ENCODE assay signal across 8 cellular contexts in genomic region chr1:74771913-74772515, GRCh38. TPM values are rescaled to one million over a fixed set of nuclear protein-coding genes. Genes with fewer than 3 reads are reported as not detected.
A peak's percentile ranks its signal among the peaks of the same experiment; 100 is the strongest.
DNase-seq lines count a peak whose midpoint lies in the region; ATAC-seq and TF ChIP-seq lines count a peak whose summit lies in the region.

No MANE protein-coding gene starts in this region.

- H3K27me3 ChIP-seq in stomach = peaks cover 0 to 9% (median 0%) of the 10 kb centered on the region in 3 donors

- H3K4me3 Mint-ChIP-seq in WTC11 = no peak overlapping the region

- H3K27ac Mint-ChIP-seq in WTC11 = no peak overlapping the region

- H3K9me3 Mint-ChIP-seq in WTC11 = no peaks in the 10 kb centered on the region

- in situ Hi-C loops in GM13977 (cut with MboI; ENCODE audit: low pct_unique_long_range_greater_than_20kb, low sequenced_read_pairs, unreplicated experiment) = loop anchor here (10.0 kb wide), 1 partner anchor 423 kb away; no protein-coding TSS in a partner anchor

- 26 to 29% (median 28%) methylated on average over 7 of the region's 7 CpGs for WGBS in stomach, 5 donors

- CTCF ChIA-PET in WTC11 (lab: Charles Lee) = interaction anchor here (0.5 to 1.2 kb wide), 26 partner anchors 9 to 842 kb away, joined by 3 to 8 read pairs (median 3); partner anchors contain the start of genes CRYZ, LHX8 and TYW3

- H3K36me3 Mint-ChIP-seq in WTC11 = no peaks in the 10 kb centered on the region

- DNase-seq in AG10803 (ENCODE audit: low read depth) (peak; percentile 48), GM13977 (ENCODE audit: low spot score) (no peak), NCI-H2081 (lab: John Stamatoyannopoulos, UW) (peak; percentile 46 to 75), WTC11 (ENCODE audit: low spot score) (no peak), iPS-NIHi11 (ENCODE audit: low spot score) (peak; percentile 37), stomach (no peak), HuH-7 (ENCODE audit: low spot score) (no peak)

- H3K27ac ChIP-seq in stomach = no peak overlapping the region

- peak; percentile 85 for TF ChIP-seq CTCF in AG10803 (conservative IDR thresholded peaks at IDR 0.05; ENCODE audit: low read length)
- peak; percentile 65 for TF ChIP-seq CTCF in GM13977 (IDR thresholded peaks at IDR 0.05; ENCODE audit: extremely low read depth, insufficient read depth, missing control alignments)
- peak; percentile 33; the same call in 1 of the 2 replicates for TF ChIP-seq CTCF in WTC11 (IDR thresholded peaks at IDR 0.05)
- peak in 5 of 7 experiments; percentile 36 to 54 (median 46) for TF ChIP-seq CTCF in stomach (IDR thresholded peaks at IDR 0.05)

- no peaks in the 10 kb centered on the region for H3K4me1 ChIP-seq in stomach

- no peaks in the 10 kb centered on the region for H3K9me3 ChIP-seq in stomach

- no peaks in the 10 kb centered on the region for H3K4me1 Mint-ChIP-seq in WTC11

- POLR2A ChIA-PET in WTC11 (lab: Charles Lee) = interaction anchor here (0.5 to 0.6 kb wide), 2 partner anchors 9 to 430 kb away, joined by 3 to 4 read pairs; no protein-coding TSS in a partner anchor

- intact Hi-C loops in stomach (cut with DNase I; ENCODE audit: low total_unique reads) = loop anchor here (5.0 kb wide), 1 partner anchor 430 kb away; no protein-coding TSS in a partner anchor

- ATAC-seq in HG02938 (IDR thresholded peaks at IDR 0.05; ENCODE audit: unreplicated experiment) (peak; percentile 83), WTC11 (peak; percentile 60; the same call in 1 of the 2 replicates)

- TF ChIP-seq POLR2A in stomach (IDR thresholded peaks at IDR 0.05) = no peak

- TF ChIP-seq EP300 in stomach (IDR thresholded peaks at IDR 0.05) = no peak

- no peaks in the 10 kb centered on the region for H3K36me3 ChIP-seq in stomach

- H3K27me3 Mint-ChIP-seq in WTC11 (ENCODE audit: low read depth) = no peaks in the 10 kb centered on the region

- H3K4me3 ChIP-seq in AG10803 (ENCODE audit: low read length) (no peak overlapping the region), stomach (no peak overlapping the region)

TF ChIP-seq in WTC11, 78 proteins besides CTCF, POLR2A, EP300 and RAD21:
- no peak for TF ChIP-seq ZNF671 (CRISPR knock-in tag; IDR thresholded peaks at IDR 0.05)

RNA-seq across cellular contexts. Expression of gene TYW3, which starts 39.1 kb away (rescaled TPM):
- total RNA-seq in WTC11 (2021) (31.8 to 33.1 TPM (median 32.9 TPM) in 3 replicates), stomach (10 to 100 TPM in 4 of 5 donors, 1 to 10 TPM in 1; 2.3 to 24.0 (median 16.5) TPM)
- polyA plus RNA-seq in stomach = 10 to 100 TPM; 14.6 to 18.0 (median 17.2) TPM

RNA-seq across cellular contexts. Expression of gene CRYZ, which starts 39.2 kb away (rescaled TPM):
- total RNA-seq in WTC11 (2021) (42.2 to 44.2 TPM (median 43.5 TPM) in 3 replicates), stomach (10 to 100 TPM; 19.1 to 74.5 (median 58.6) TPM)
- polyA plus RNA-seq in stomach = 10 to 100 TPM; 14.2 to 43.7 (median 26.3) TPM

Comparison
In these comparisons a context has a peak if more than half of its experiments do, and no peak if none do; other contexts are left out.
1. DNase-seq: peak in AG10803 (single experiment), NCI-H2081 (2 of 2) and iPS-NIHi11 (single experiment); none in GM13977 (single experiment), WTC11 (single experiment), stomach (single experiment) and HuH-7 (single experiment).
2. CTCF ChIP-seq: peak in every context shown above with its lines; median percentile 85 in AG10803; 65 in GM13977; 46 in stomach; 33 in WTC11.